In genomic region chr14:105332352-105332874, GRCh38 we compare ENCODE assay signal across 14 cellular contexts.
"Had no signal": no experiment of that assay in that cellular context is flagged by ENCODE, and none has a peak within 500 bp of the region (broad histone marks: within the 10 kb centered on the region; RNA-seq: fewer than 3 reads in every experiment).

No MANE protein-coding gene starts in this region.

- DNase-seq: activated CD4-positive, alpha-beta T cell treated with anti-CD3 and anti-CD28 coated beads for 1 hour; activated CD4-positive, alpha-beta T cell treated with anti-CD3 and anti-CD28 coated beads, Interleukin-2, amount 50 U/mL, for 48 hours; activated CD8-positive, alpha-beta memory T cell treated with anti-CD3 and anti-CD28 coated beads, Interleukin-2, amount 10 ng/mL, durations not matched to agents 7 days and 5 days; activated gamma-delta T cell; activated naive CD8-positive, alpha-beta T cell treated with anti-CD3 and anti-CD28 coated beads, Interleukin-2, amount 50 U/mL, for 24 hours; activated T-cell treated with anti-CD3 and anti-CD28 coated beads, Interleukin-2, amount 50 U/mL, for 24 hours; foreskin keratinocyte; T-helper 9 cell had no signal

- H3K36me3 ChIP-seq: ascending aorta, pancreas had no signal

- H3K9me3 ChIP-seq: ascending aorta, pancreas had no signal

- H3K4me3 Mint-ChIP-seq: activated CD8-positive, alpha-beta memory T cell treated with anti-CD3 and anti-CD28 coated beads, Interleukin-2, amount 10 ng/mL, durations not matched to agents 7 days and 5 days; activated naive CD8-positive, alpha-beta T cell treated with anti-CD3 and anti-CD28 coated beads, Interleukin-2, amount 50 U/mL, for 24 hours; activated T-cell treated with anti-CD3 and anti-CD28 coated beads, Interleukin-2, amount 50 U/mL, for 24 hours; memory B cell; neural crest cell had no signal

- H3K27ac ChIP-seq: ascending aorta, foreskin keratinocyte, pancreas had no signal

- H3K27me3 ChIP-seq: ascending aorta, foreskin keratinocyte, pancreas, tibial nerve had no signal

- H3K27ac Mint-ChIP-seq: activated CD8-positive, alpha-beta memory T cell treated with anti-CD3 and anti-CD28 coated beads, Interleukin-2, amount 10 ng/mL, durations not matched to agents 7 days and 5 days; activated naive CD8-positive, alpha-beta T cell treated with anti-CD3 and anti-CD28 coated beads, Interleukin-2, amount 50 U/mL, for 24 hours; memory B cell had no signal

- H3K4me1 ChIP-seq: foreskin keratinocyte had no signal

- H3K36me3 Mint-ChIP-seq: activated CD8-positive, alpha-beta memory T cell treated with anti-CD3 and anti-CD28 coated beads, Interleukin-2, amount 10 ng/mL, durations not matched to agents 7 days and 5 days had no signal

- H3K27me3 Mint-ChIP-seq: activated CD8-positive, alpha-beta memory T cell treated with anti-CD3 and anti-CD28 coated beads, Interleukin-2, amount 10 ng/mL, durations not matched to agents 7 days and 5 days; activated naive CD8-positive, alpha-beta T cell treated with anti-CD3 and anti-CD28 coated beads, Interleukin-2, amount 50 U/mL, for 24 hours; activated T-cell treated with anti-CD3 and anti-CD28 coated beads, Interleukin-2, amount 50 U/mL, for 24 hours; memory B cell had no signal

- H3K4me3 ChIP-seq: ascending aorta, pancreas, skin epidermis, tibial nerve had no signal

- H3K9me3 Mint-ChIP-seq: activated naive CD8-positive, alpha-beta T cell treated with anti-CD3 and anti-CD28 coated beads, Interleukin-2, amount 50 U/mL, for 24 hours; activated T-cell treated with anti-CD3 and anti-CD28 coated beads, Interleukin-2, amount 50 U/mL, for 24 hours; memory B cell; neural crest cell had no signal
